Comparison of ENCODE assay signal across 7 cellular contexts in genomic region chr15:78033864-78034263, GRCh38. TPM values are rescaled to one million over a fixed set of nuclear protein-coding genes. Genes with fewer than 3 reads are reported as not detected.
A peak's percentile ranks its signal among the peaks of the same experiment; 100 is the strongest.
DNase-seq lines count a peak whose midpoint lies in the region; ATAC-seq lines count a peak whose summit lies in the region.

No MANE protein-coding gene starts in this region.

- no peaks in the 10 kb centered on the region for H3F3A ChIP-seq in GM23248 (ENCODE audit: insufficient read depth)

- H3K79me2 ChIP-seq in GM23248 (ENCODE audit: insufficient read depth) = peaks cover 51% of the 10 kb centered on the region

- no peak overlapping the region for H2AFZ ChIP-seq in GM23248

- peak overlapping the region; percentile 46 for H3K4me3 Mint-ChIP-seq in activated naive CD8-positive, alpha-beta T cell treated with anti-CD3 and anti-CD28 coated beads, Interleukin-2, amount 50 U/mL, for 24 hours

- H3K9me2 ChIP-seq in GM23248 (ENCODE audit: insufficient read depth) = no peaks in the 10 kb centered on the region

- no peaks in the 10 kb centered on the region for H3K27me3 Mint-ChIP-seq in activated naive CD8-positive, alpha-beta T cell treated with anti-CD3 and anti-CD28 coated beads, Interleukin-2, amount 50 U/mL, for 24 hours

- no peaks in the 10 kb centered on the region for H3K9me3 Mint-ChIP-seq in activated naive CD8-positive, alpha-beta T cell treated with anti-CD3 and anti-CD28 coated beads, Interleukin-2, amount 50 U/mL, for 24 hours

- no peaks in the 10 kb centered on the region for H3K9me3 ChIP-seq in GM23248 (ENCODE audit: low read depth)

- in situ Hi-C loops in GM23248 (cut with MboI) = no loop called here

- peaks cover 4% of the 10 kb centered on the region; the same call in 1 of the 2 replicates for H3K36me3 ChIP-seq in GM23248 (ENCODE audit: low read depth)

- H4K20me1 ChIP-seq in GM23248 (ENCODE audit: insufficient read depth) = no peaks in the 10 kb centered on the region

- H3K36me3 Mint-ChIP-seq in activated naive CD8-positive, alpha-beta T cell treated with anti-CD3 and anti-CD28 coated beads, Interleukin-2, amount 50 U/mL, for 24 hours (ENCODE audit: low read depth) = peaks cover 14% of the 10 kb centered on the region

- H3K27me3 ChIP-seq in GM23248 (replicated peaks; ENCODE audit: insufficient read depth) = no peaks in the 10 kb centered on the region

- H3K27ac ChIP-seq in GM23248 = no peak overlapping the region

- peak overlapping the region; percentile 85 for H3K27ac Mint-ChIP-seq in activated naive CD8-positive, alpha-beta T cell treated with anti-CD3 and anti-CD28 coated beads, Interleukin-2, amount 50 U/mL, for 24 hours

- no peaks in the 10 kb centered on the region for H3K4me1 ChIP-seq in GM23248 (ENCODE audit: insufficient read depth)

- H3K9ac ChIP-seq in GM23248 = no peak overlapping the region

- DNase-seq in NCI-H2227 (lab: John Stamatoyannopoulos, UW; ENCODE audit: unreplicated experiment) (peak; percentile 65), smooth muscle cell of the brain vasculature (ENCODE audit: low read depth, low spot score) (peak; percentile 24), GM23248 (no peak)
- no peak for DNase-seq in activated naive CD8-positive, alpha-beta T cell treated with anti-CD3 and anti-CD28 coated beads, Interleukin-2, amount 50 U/mL, for 24 hours
- no peak for DNase-seq in NK-92 treated with Interleukin-12 subunit alpha and Interleukin-12 subunit beta, amount 100 ng/mL, for 24 hours (lab: John Stamatoyannopoulos, UW)

- ATAC-seq in GM21576 (IDR thresholded peaks at IDR 0.05; ENCODE audit: unreplicated experiment) (peak; percentile 13), GM18498 (IDR thresholded peaks at IDR 0.05; ENCODE audit: unreplicated experiment) (no peak)
- ATAC-seq in activated naive CD8-positive, alpha-beta T cell treated with anti-CD3 and anti-CD28 coated beads, Interleukin-2, amount 50 U/mL, for 24 hours = no peak

- H3K4me2 ChIP-seq in GM23248 (ENCODE audit: unreplicated experiment) = no peak overlapping the region

- 65 to 74% methylated on average over 6 of the region's 6 CpGs for WGBS in GM23248 (ENCODE audit: low coverage in 1 of 2, low lambda C conversion rate in 2 of 2, missing lambda C conversion rate in 2 of 2), 2 experiments

- H3K4me3 ChIP-seq in GM23248 = no peak overlapping the region

- peaks cover 75% of the 10 kb centered on the region for H3K4me1 Mint-ChIP-seq in activated naive CD8-positive, alpha-beta T cell treated with anti-CD3 and anti-CD28 coated beads, Interleukin-2, amount 50 U/mL, for 24 hours

RNA-seq across cellular contexts. Expression of gene TBC1D2B, which starts 43.6 kb away (rescaled TPM):
- 40.5 and 42.0 TPM in 2 replicates for total RNA-seq in GM23248 (2014; rRNA removed; shearing (Covaris generic))
- polyA plus RNA-seq in GM23248 (2016; fragmentation: Nextera tagmentation; extraction: Ambion mirVana) = 11.1 and 13.5 TPM in 2 replicates

RNA-seq across cellular contexts. Expression of gene SH2D7, which starts 58.5 kb away (rescaled TPM):
- total RNA-seq in GM23248 (2014; rRNA removed; shearing (Covaris generic)) = not detected in 2 replicates
- not detected in 2 replicates for polyA plus RNA-seq in GM23248 (2016; fragmentation: Nextera tagmentation; extraction: Ambion mirVana)

Comparison
In these comparisons a context has a peak if more than half of its experiments do, and no peak if none do; other contexts are left out.
1. DNase-seq: peak in NCI-H2227 (single experiment) and smooth muscle cell of the brain vasculature (single experiment); none in activated naive CD8-positive, alpha-beta T cell treated with anti-CD3 and anti-CD28 coated beads, Interleukin-2, amount 50 U/mL, for 24 hours (single experiment), GM23248 (single experiment) and NK-92 treated with Interleukin-12 subunit alpha and Interleukin-12 subunit beta, amount 100 ng/mL, for 24 hours (single experiment).